In the genomic region with DNA sequence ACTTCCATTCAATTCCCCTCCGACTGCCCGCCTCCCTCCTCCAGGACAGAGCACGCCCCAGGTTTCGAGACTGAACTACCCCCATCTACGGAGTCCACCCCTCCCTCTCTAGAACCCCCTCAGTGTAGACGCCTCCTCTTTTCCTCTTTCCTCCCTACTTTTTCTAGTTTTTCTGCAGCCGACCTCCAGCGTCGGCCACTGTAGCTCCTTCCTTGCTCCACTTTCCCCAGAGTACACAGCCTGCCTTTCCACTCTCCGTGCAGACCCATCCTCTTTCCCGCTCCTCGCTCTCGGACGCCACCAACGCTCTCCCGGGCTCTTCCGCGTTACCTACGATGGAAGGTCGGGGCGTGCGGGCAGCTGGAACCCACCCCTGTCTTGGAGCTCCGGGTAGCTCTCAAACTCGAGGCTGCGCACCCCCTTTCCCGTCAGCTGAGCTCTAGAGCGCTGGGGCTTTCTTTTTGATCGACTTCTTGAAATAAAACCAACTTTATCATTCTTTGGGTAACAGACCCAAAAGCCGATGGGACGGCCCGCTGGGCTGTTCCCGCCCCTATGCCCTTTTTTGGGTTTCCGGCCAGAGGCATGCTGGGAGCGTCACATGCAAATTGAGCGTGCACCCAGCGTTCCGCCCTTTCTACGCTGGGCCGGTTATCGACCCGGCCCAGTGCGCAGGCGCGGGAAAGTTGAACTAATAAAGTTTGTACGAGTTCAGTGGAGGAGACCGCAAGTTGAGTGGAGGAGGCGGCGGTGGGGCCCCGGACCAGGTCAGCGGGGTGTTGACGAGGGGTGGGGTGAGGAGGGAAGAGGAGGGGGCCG, we compare ENCODE assay signal across 1 cellular context.
A peak's percentile ranks its signal among the peaks of the same experiment; 100 is the strongest.
TF ChIP-seq lines count a peak whose summit lies in the region.

A gene with protein sequence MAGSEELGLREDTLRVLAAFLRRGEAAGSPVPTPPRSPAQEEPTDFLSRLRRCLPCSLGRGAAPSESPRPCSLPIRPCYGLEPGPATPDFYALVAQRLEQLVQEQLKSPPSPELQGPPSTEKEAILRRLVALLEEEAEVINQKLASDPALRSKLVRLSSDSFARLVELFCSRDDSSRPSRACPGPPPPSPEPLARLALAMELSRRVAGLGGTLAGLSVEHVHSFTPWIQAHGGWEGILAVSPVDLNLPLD (plus strand): TSS at position 633 of the 819 bp plus-strand sequence. CDS start 760 bp downstream, outside the sequence.
A gene with protein sequence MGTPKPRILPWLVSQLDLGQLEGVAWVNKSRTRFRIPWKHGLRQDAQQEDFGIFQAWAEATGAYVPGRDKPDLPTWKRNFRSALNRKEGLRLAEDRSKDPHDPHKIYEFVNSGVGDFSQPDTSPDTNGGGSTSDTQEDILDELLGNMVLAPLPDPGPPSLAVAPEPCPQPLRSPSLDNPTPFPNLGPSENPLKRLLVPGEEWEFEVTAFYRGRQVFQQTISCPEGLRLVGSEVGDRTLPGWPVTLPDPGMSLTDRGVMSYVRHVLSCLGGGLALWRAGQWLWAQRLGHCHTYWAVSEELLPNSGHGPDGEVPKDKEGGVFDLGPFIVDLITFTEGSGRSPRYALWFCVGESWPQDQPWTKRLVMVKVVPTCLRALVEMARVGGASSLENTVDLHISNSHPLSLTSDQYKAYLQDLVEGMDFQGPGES (minus strand): TSS at position 557 of the 819 bp plus-strand sequence. CDS start 1,019 bp downstream, outside the sequence.

TF ChIP-seq in K562, 482 proteins besides CTCF, POLR2A, EP300 and RAD21 (continued from another document and continues in another):
- TF ChIP-seq, protein P1, sequence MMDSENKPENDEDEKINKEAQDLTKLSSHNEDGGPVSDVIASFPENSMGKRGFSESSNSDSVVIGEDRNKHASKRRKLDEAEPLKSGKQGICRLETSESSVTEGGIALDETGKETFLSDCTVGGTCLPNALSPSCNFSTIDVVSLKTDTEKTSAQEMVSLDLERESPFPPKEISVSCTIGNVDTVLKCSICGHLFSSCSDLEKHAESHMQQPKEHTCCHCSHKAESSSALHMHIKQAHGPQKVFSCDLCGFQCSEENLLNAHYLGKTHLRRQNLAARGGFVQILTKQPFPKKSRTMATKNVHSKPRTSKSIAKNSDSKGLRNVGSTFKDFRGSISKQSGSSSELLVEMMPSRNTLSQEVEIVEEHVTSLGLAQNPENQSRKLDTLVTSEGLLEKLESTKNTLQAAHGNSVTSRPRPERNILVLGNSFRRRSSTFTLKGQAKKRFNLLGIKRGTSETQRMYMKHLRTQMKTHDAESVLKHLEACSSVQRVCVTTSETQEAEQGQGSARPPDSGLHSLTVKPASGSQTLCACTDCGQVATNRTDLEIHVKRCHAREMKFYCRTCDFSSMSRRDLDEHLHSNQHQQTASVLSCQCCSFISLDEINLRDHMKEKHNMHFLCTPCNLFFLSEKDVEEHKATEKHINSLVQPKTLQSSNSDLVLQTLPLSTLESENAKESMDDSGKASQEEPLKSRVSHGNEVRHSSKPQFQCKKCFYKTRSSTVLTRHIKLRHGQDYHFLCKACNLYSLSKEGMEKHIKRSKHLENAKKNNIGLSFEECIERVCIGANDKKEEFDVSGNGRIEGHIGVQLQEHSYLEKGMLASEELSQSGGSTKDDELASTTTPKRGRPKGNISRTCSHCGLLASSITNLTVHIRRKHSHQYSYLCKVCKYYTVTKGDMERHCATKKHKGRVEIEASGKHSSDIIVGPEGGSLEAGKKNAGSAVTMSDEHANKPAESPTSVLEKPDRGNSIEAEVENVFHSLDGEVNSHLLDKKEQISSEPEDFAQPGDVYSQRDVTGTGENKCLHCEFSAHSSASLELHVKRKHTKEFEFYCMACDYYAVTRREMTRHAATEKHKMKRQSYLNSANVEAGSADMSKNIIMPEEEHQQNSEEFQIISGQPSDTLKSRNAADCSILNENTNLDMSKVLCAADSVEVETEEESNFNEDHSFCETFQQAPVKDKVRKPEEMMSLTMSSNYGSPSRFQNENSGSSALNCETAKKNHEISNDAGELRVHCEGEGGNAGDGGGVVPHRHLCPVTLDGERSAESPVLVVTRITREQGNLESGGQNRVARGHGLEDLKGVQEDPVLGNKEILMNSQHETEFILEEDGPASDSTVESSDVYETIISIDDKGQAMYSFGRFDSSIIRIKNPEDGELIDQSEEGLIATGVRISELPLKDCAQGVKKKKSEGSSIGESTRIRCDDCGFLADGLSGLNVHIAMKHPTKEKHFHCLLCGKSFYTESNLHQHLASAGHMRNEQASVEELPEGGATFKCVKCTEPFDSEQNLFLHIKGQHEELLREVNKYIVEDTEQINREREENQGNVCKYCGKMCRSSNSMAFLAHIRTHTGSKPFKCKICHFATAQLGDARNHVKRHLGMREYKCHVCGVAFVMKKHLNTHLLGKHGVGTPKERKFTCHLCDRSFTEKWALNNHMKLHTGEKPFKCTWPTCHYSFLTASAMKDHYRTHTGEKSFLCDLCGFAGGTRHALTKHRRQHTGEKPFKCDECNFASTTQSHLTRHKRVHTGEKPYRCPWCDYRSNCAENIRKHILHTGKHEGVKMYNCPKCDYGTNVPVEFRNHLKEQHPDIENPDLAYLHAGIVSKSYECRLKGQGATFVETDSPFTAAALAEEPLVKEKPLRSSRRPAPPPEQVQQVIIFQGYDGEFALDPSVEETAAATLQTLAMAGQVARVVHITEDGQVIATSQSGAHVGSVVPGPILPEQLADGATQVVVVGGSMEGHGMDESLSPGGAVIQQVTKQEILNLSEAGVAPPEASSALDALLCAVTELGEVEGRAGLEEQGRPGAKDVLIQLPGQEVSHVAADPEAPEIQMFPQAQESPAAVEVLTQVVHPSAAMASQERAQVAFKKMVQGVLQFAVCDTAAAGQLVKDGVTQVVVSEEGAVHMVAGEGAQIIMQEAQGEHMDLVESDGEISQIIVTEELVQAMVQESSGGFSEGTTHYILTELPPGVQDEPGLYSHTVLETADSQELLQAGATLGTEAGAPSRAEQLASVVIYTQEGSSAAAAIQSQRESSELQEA (IDR thresholded peaks at IDR 0.05; ENCODE audit: low read depth) = 0 out of 2 replicates have a peak, but pooled peaks have one; percentile 40
- TF ChIP-seq, protein P2, sequence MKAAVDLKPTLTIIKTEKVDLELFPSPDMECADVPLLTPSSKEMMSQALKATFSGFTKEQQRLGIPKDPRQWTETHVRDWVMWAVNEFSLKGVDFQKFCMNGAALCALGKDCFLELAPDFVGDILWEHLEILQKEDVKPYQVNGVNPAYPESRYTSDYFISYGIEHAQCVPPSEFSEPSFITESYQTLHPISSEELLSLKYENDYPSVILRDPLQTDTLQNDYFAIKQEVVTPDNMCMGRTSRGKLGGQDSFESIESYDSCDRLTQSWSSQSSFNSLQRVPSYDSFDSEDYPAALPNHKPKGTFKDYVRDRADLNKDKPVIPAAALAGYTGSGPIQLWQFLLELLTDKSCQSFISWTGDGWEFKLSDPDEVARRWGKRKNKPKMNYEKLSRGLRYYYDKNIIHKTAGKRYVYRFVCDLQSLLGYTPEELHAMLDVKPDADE (conservative IDR thresholded peaks at IDR 0.05; ENCODE audit: control insufficient read depth, low read depth, low read length) = no peak
- no peak for TF ChIP-seq ZNF668 (CRISPR knock-in tag; IDR thresholded peaks at IDR 0.05)
- TF ChIP-seq BMI1 (IDR thresholded peaks at IDR 0.05; ENCODE audit: low read length) = no peak
- no peak for TF ChIP-seq XRCC4 (IDR thresholded peaks at IDR 0.05; ENCODE audit: extremely low read depth, insufficient read depth, insufficient read length)
- TF ChIP-seq, protein P3, sequence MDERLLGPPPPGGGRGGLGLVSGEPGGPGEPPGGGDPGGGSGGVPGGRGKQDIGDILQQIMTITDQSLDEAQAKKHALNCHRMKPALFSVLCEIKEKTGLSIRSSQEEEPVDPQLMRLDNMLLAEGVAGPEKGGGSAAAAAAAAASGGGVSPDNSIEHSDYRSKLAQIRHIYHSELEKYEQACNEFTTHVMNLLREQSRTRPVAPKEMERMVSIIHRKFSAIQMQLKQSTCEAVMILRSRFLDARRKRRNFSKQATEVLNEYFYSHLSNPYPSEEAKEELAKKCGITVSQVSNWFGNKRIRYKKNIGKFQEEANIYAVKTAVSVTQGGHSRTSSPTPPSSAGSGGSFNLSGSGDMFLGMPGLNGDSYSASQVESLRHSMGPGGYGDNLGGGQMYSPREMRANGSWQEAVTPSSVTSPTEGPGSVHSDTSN (CRISPR knock-in tag; IDR thresholded peaks at IDR 0.05; ENCODE audit: low read depth) = no peak
- TF ChIP-seq, protein P3 (tag; conservative IDR thresholded peaks at IDR 0.05; ENCODE audit: low read depth) = no peak
- TF ChIP-seq, protein P4, sequence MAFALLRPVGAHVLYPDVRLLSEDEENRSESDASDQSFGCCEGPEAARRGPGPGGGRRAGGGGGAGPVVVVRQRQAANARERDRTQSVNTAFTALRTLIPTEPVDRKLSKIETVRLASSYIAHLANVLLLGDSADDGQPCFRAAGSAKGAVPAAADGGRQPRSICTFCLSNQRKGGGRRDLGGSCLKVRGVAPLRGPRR (CRISPR knock-in tag; IDR thresholded peaks at IDR 0.05) = no peak
- no peak for TF ChIP-seq CEBPB (tag; IDR thresholded peaks at IDR 0.05)
- no peak for TF ChIP-seq ZNF75A (CRISPR knock-in tag; IDR thresholded peaks at IDR 0.05)
- no peak for TF ChIP-seq ZKSCAN8 (CRISPR knock-in tag; IDR thresholded peaks at IDR 0.05)
- no peak for TF ChIP-seq ADNP (tag; IDR thresholded peaks at IDR 0.05)
- TF ChIP-seq ZNF232 (CRISPR knock-in tag; IDR thresholded peaks at IDR 0.05) = no peak
- TF ChIP-seq, protein P5, sequence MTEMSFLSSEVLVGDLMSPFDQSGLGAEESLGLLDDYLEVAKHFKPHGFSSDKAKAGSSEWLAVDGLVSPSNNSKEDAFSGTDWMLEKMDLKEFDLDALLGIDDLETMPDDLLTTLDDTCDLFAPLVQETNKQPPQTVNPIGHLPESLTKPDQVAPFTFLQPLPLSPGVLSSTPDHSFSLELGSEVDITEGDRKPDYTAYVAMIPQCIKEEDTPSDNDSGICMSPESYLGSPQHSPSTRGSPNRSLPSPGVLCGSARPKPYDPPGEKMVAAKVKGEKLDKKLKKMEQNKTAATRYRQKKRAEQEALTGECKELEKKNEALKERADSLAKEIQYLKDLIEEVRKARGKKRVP (CRISPR knock-in tag; IDR thresholded peaks at IDR 0.05) = no peak
- no peak for TF ChIP-seq U2AF1 (optimal IDR thresholded peaks at IDR 0.05; ENCODE audit: low read depth, low read length)
- no peak for TF ChIP-seq PRPF4 (IDR thresholded peaks at IDR 0.05; ENCODE audit: insufficient read depth, low read depth, low read length, poor library complexity, severe bottlenecking)
- TF ChIP-seq NRF1 (conservative IDR thresholded peaks at IDR 0.05 in 1 of 2, IDR thresholded peaks at IDR 0.05 in 1 of 2) = peak; percentile 98
- TF ChIP-seq, protein P6, sequence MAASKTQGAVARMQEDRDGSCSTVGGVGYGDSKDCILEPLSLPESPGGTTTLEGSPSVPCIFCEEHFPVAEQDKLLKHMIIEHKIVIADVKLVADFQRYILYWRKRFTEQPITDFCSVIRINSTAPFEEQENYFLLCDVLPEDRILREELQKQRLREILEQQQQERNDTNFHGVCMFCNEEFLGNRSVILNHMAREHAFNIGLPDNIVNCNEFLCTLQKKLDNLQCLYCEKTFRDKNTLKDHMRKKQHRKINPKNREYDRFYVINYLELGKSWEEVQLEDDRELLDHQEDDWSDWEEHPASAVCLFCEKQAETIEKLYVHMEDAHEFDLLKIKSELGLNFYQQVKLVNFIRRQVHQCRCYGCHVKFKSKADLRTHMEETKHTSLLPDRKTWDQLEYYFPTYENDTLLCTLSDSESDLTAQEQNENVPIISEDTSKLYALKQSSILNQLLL (CRISPR knock-in tag; IDR thresholded peaks at IDR 0.05; ENCODE audit: borderline replicate concordance) = no peak
- no peak for TF ChIP-seq KLF6 (CRISPR knock-in tag; IDR thresholded peaks at IDR 0.05; ENCODE audit: borderline replicate concordance)
- TF ChIP-seq, protein P7, sequence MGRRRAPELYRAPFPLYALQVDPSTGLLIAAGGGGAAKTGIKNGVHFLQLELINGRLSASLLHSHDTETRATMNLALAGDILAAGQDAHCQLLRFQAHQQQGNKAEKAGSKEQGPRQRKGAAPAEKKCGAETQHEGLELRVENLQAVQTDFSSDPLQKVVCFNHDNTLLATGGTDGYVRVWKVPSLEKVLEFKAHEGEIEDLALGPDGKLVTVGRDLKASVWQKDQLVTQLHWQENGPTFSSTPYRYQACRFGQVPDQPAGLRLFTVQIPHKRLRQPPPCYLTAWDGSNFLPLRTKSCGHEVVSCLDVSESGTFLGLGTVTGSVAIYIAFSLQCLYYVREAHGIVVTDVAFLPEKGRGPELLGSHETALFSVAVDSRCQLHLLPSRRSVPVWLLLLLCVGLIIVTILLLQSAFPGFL (CRISPR knock-in tag; IDR thresholded peaks at IDR 0.05) = no peak
- TF ChIP-seq CHD4 (IDR thresholded peaks at IDR 0.05; ENCODE audit: insufficient read depth, insufficient replicate concordance, low read depth, low read length, poor library complexity, severe bottlenecking) = no peak
- no peak for TF ChIP-seq GTF2F1 (IDR thresholded peaks at IDR 0.05; ENCODE audit: low read depth, low read length)
- TF ChIP-seq PHF21A (IDR thresholded peaks at IDR 0.05; ENCODE audit: borderline replicate concordance, low read depth) = no peak
- no peak for TF ChIP-seq ZNF830 (CRISPR knock-in tag; IDR thresholded peaks at IDR 0.05)
- no peak for TF ChIP-seq ZNF707 (CRISPR knock-in tag; conservative IDR thresholded peaks at IDR 0.05)
- peak; percentile 42; the same call in 1 of the 2 replicates for TF ChIP-seq ZBTB7A (IDR thresholded peaks at IDR 0.05; ENCODE audit: borderline replicate concordance, control insufficient read depth, low read depth, low read length)
- TF ChIP-seq ZNF695 (CRISPR knock-in tag; IDR thresholded peaks at IDR 0.05) = no peak
- TF ChIP-seq KAT8 (IDR thresholded peaks at IDR 0.05; ENCODE audit: low read depth) = no peak
- peak; percentile 26; the same call in 1 of the 2 replicates for TF ChIP-seq ZKSCAN1 (IDR thresholded peaks at IDR 0.05; ENCODE audit: low read depth, low read length)
- no peak for TF ChIP-seq FOXA1 (IDR thresholded peaks at IDR 0.05; ENCODE audit: borderline replicate concordance)
- peak; percentile 47 for TF ChIP-seq NEUROD1 (IDR thresholded peaks at IDR 0.05; ENCODE audit: borderline replicate concordance, low read depth, low read length, partially characterized antibody)
- no peak for TF ChIP-seq CBX8 (IDR thresholded peaks at IDR 0.05; ENCODE audit: borderline replicate concordance, extremely low read depth, low read depth, low read length, poor library complexity, severe bottlenecking)
- TF ChIP-seq ERF (CRISPR knock-in tag; IDR thresholded peaks at IDR 0.05) = no peak
